ENCODE assay signal across 16 cellular contexts in genomic region chr3:53796161-53796560, GRCh38. TPM values are rescaled to one million over a fixed set of nuclear protein-coding genes. Genes with fewer than 3 reads are reported as not detected.
A peak's percentile ranks its signal among the peaks of the same experiment; 100 is the strongest.
DNase-seq lines count a peak whose midpoint lies in the region; ATAC-seq, FAIRE-seq and TF ChIP-seq lines count a peak whose summit lies in the region.
"Had no signal": no experiment of that assay in that cellular context is flagged by ENCODE, and none has a peak within 500 bp of the region (broad histone marks: within the 10 kb centered on the region; RNA-seq: fewer than 3 reads in every experiment).

No MANE protein-coding gene starts in this region.

- no peaks in the 10 kb centered on the region for H3K9me3 Mint-ChIP-seq in activated T-cell treated with anti-CD3 and anti-CD28 coated beads, Interleukin-2, amount 50 U/mL, for 4 hours
- H3K9me3 Mint-ChIP-seq: activated CD4-positive, alpha-beta memory T cell treated with anti-CD3 and anti-CD28 coated beads for 36 hours had no signal

- H3K36me3 Mint-ChIP-seq in activated T-cell treated with anti-CD3 and anti-CD28 coated beads, Interleukin-2, amount 50 U/mL, for 4 hours (ENCODE audit: insufficient read depth): no peaks in the 10 kb centered on the region
- H3K36me3 Mint-ChIP-seq: activated CD4-positive, alpha-beta memory T cell treated with anti-CD3 and anti-CD28 coated beads for 36 hours had no signal

- H3K27me3 Mint-ChIP-seq in activated T-cell treated with anti-CD3 and anti-CD28 coated beads, Interleukin-2, amount 50 U/mL, for 4 hours (ENCODE audit: low read depth): peaks cover 6% of the 10 kb centered on the region
- H3K27me3 Mint-ChIP-seq: activated CD4-positive, alpha-beta memory T cell treated with anti-CD3 and anti-CD28 coated beads for 36 hours had no signal

- FAIRE-seq in small intestine (lab: Jason Lieb, UNC): no peak
- FAIRE-seq: GM19239 had no signal

- 0 out of 2 replicates have a peak, but pooled peaks cover 7% of the 10 kb centered on the region for H3F3A ChIP-seq in GM23248 (ENCODE audit: insufficient read depth)

- H3K4me1 Mint-ChIP-seq in activated T-cell treated with anti-CD3 and anti-CD28 coated beads, Interleukin-2, amount 50 U/mL, for 4 hours (ENCODE audit: low read depth): no peaks in the 10 kb centered on the region

- in situ Hi-C loops in GM23248 (cut with MboI): no loop called here

- no peaks in the 10 kb centered on the region for H3K4me1 ChIP-seq in small intestine (ENCODE audit: control insufficient read depth in 2 of 2, insufficient read depth in 1 of 2, low read depth in 1 of 2, low read length in 1 of 2)
- H3K4me1 ChIP-seq in ascending aorta: peaks cover 0 to 8% of the 10 kb centered on the region in 2 donors
- H3K4me1 ChIP-seq in GM23248 (ENCODE audit: insufficient read depth): peaks cover 11% of the 10 kb centered on the region
- H3K4me1 ChIP-seq: parathyroid adenoma had no signal

- H3K4me3 Mint-ChIP-seq in activated T-cell treated with anti-CD3 and anti-CD28 coated beads, Interleukin-2, amount 50 U/mL, for 4 hours: no peak overlapping the region
- H3K4me3 Mint-ChIP-seq: activated CD4-positive, alpha-beta memory T cell treated with anti-CD3 and anti-CD28 coated beads for 36 hours had no signal

- no peak overlapping the region for H3K27ac ChIP-seq in small intestine (ENCODE audit: low read depth in 1 of 2, low read length in 1 of 2)
- no peak overlapping the region for H3K27ac ChIP-seq in ascending aorta
- no peak overlapping the region for H3K27ac ChIP-seq in GM23248
- H3K27ac ChIP-seq: parathyroid adenoma had no signal

- H3K79me2 ChIP-seq in GM23248 (ENCODE audit: insufficient read depth): no peaks in the 10 kb centered on the region
- H3K79me2 ChIP-seq: parathyroid adenoma had no signal

- H2AFZ ChIP-seq in GM23248: no peak overlapping the region
- H2AFZ ChIP-seq: parathyroid adenoma had no signal

- DNase-seq in NCI-H187 treated with DMSO at 0.1 percent for 48 hours (lab: John Stamatoyannopoulos, UW): peak; percentile 10
- DNase-seq in OCI-M1 (lab: John Stamatoyannopoulos, UW): peak; percentile 30
- peak; percentile 79 for DNase-seq in cardiac septum (ENCODE audit: low spot score)
- DNase-seq in small intestine: peak; percentile 59
- no peak for DNase-seq in activated T-cell treated with anti-CD3 and anti-CD28 coated beads, Interleukin-2, amount 50 U/mL, for 4 hours
- no peak for DNase-seq in ascending aorta (ENCODE audit: low spot score in 2 of 2)
- DNase-seq in GM23248: no peak
- DNase-seq: activated CD4-positive, alpha-beta memory T cell treated with anti-CD3 and anti-CD28 coated beads for 36 hours; activated naive CD4-positive, alpha-beta T cell treated with Interleukin-2 at 50 U/mL for 16 hours; Karpas-422; NK-92 treated with Interleukin-12 subunit alpha and Interleukin-12 subunit beta, amount 100 ng/mL, for 24 hours; stimulated activated CD4-positive, alpha-beta T cell treated with anti-CD3 and anti-CD28 coated beads, Interleukin-4, amount 100 ng/mL, for 4 hours had no signal

- 11 to 27% (median 22%) methylated on average over 7 of the region's 7 CpGs for WGBS in small intestine, 3 donors
- 39 to 41% methylated on average over 7 of the region's 7 CpGs for WGBS in GM23248 (ENCODE audit: low coverage in 1 of 2, low lambda C conversion rate in 2 of 2, missing lambda C conversion rate in 2 of 2), 2 experiments

- no peak overlapping the region for H3K4me2 ChIP-seq in GM23248 (ENCODE audit: unreplicated experiment)

- H3K9me2 ChIP-seq in GM23248 (ENCODE audit: insufficient read depth): no peaks in the 10 kb centered on the region

- intact Hi-C loops in cardiac septum (cut with DNase I) (no loop called here), ascending aorta (cut with DNase I) (no loop called here)

- H3K4me3 ChIP-seq in small intestine (ENCODE audit: low read depth in 1 of 2, low read length in 2 of 2) (no peak overlapping the region), ascending aorta (no peak overlapping the region), GM23248 (no peak overlapping the region)

- TF ChIP-seq CTCF in ascending aorta (IDR thresholded peaks at IDR 0.05): no peak

- H3K9me3 ChIP-seq in small intestine (ENCODE audit: control insufficient read depth, low read depth) (no peaks in the 10 kb centered on the region), ascending aorta (no peaks in the 10 kb centered on the region), GM23248 (ENCODE audit: low read depth) (no peaks in the 10 kb centered on the region)

- H4K20me1 ChIP-seq in GM23248 (ENCODE audit: insufficient read depth): no peaks in the 10 kb centered on the region

- no peak overlapping the region for H3K9ac ChIP-seq in GM23248
- H3K9ac ChIP-seq: parathyroid adenoma had no signal

- H3K36me3 ChIP-seq in small intestine (ENCODE audit: control insufficient read depth in 2 of 2, insufficient read depth in 2 of 2, low read length in 2 of 2): no peaks in the 10 kb centered on the region
- no peaks in the 10 kb centered on the region for H3K36me3 ChIP-seq in ascending aorta
- H3K36me3 ChIP-seq in GM23248 (ENCODE audit: low read depth): no peaks in the 10 kb centered on the region

- no peak for ATAC-seq in activated T-cell treated with anti-CD3 and anti-CD28 coated beads, Interleukin-2, amount 50 U/mL, for 4 hours
- ATAC-seq in HG03520 (IDR thresholded peaks at IDR 0.05; ENCODE audit: unreplicated experiment): no peak
- ATAC-seq: HCT116 had no signal

- H3K27me3 ChIP-seq in small intestine (ENCODE audit: control insufficient read depth in 2 of 2, insufficient read depth in 2 of 2, low read length in 2 of 2): no peaks in the 10 kb centered on the region
- no peaks in the 10 kb centered on the region for H3K27me3 ChIP-seq in ascending aorta
- H3K27me3 ChIP-seq in GM23248 (replicated peaks; ENCODE audit: insufficient read depth): no peaks in the 10 kb centered on the region

RNA-seq across cellular contexts. Expression of gene CHDH, which starts 50.1 kb away (rescaled TPM):
- total RNA-seq in cardiac septum: 0.92 TPM
- 1 to 10 TPM; 2.2 to 8.5 (median 7.4) TPM for polyA plus RNA-seq in small intestine
- total RNA-seq in activated T-cell treated with anti-CD3 and anti-CD28 coated beads, Interleukin-2, amount 50 U/mL, for 4 hours: under 1 TPM; 0.38 to 0.69 (median 0.46) TPM
- total RNA-seq in ascending aorta: 0.53 TPM
- total RNA-seq in GM23248 (2014; rRNA removed; shearing (Covaris generic)): 0.11 and 0.13 TPM in 2 replicates
- polyA plus RNA-seq in GM23248 (2016; fragmentation: Nextera tagmentation; extraction: Ambion mirVana): 0.13 TPM in 1 of 2 replicates, not detected in the other

RNA-seq across cellular contexts. Expression of gene IL17RB, which starts 50.2 kb away (rescaled TPM):
- total RNA-seq in cardiac septum (0.08 TPM), ascending aorta (not detected)
- polyA plus RNA-seq in small intestine (10 to 100 TPM in 1 of 3 donors, 1 to 10 TPM in 2; 2.4 to 10.5 (median 9.2) TPM), GM23248 (2016; fragmentation: Nextera tagmentation; extraction: Ambion mirVana) (0.58 and 0.79 TPM in 2 replicates)
- total RNA-seq in activated T-cell treated with anti-CD3 and anti-CD28 coated beads, Interleukin-2, amount 50 U/mL, for 4 hours: 1 to 10 TPM in 1 of 3 donors, under 1 TPM in 2; 0.53 to 1.3 (median 0.73) TPM
- not detected in 2 replicates for total RNA-seq in GM23248 (2014; rRNA removed; shearing (Covaris generic))

Comparison
In these comparisons a context has a peak if more than half of its experiments do, and no peak if none do; other contexts are left out.
1. DNase-seq: peak in NCI-H187 treated with DMSO at 0.1 percent for 48 hours (single experiment), OCI-M1 (single experiment), cardiac septum (single experiment) and small intestine (single experiment); none in activated T-cell treated with anti-CD3 and anti-CD28 coated beads, Interleukin-2, amount 50 U/mL, for 4 hours (single experiment), ascending aorta (0 of 2) and GM23248 (single experiment).